ENCODE assay signal across 21 cellular contexts in the genomic region with DNA sequence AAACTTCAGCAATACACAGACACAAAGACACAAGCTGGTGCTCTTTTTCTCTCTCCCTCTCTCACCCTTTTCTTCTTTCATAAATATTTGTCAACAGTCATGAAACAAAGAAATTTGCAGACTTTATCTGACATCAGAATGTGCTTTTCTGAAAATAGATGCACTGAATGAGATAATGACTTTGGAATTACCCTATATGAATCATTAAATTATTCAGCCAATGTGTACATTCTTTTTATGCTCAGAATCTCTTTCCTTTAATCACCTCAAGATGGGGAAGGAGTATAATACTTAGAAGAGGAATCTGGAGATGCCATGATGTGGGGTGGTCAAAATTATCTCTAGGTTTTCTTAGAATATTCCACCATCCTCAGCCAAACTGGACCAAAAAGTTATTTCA.
"Had no signal": no experiment of that assay in that cellular context is flagged by ENCODE, and none has a peak within 500 bp of the region (broad histone marks: within the 10 kb centered on the region; RNA-seq: fewer than 3 reads in every experiment).

No MANE protein-coding gene starts in this region.

- H3K9me3 ChIP-seq: breast epithelium had no signal

- DNase-seq: activated B cell treated with CpG ODN at 0.5 μM for 24 hours; activated CD4-positive, alpha-beta T cell treated with anti-CD3 and anti-CD28 coated beads for 1 hour; activated CD4-positive, alpha-beta T cell treated with anti-CD3 and anti-CD28 coated beads, Interleukin-2, amount 10 ng/mL, durations not matched to agents 24 days and 14 days; activated CD4-positive, alpha-beta T cell treated with anti-CD3 and anti-CD28 coated beads, Interleukin-2, amount 50 U/mL, for 48 hours; activated CD8-positive, alpha-beta memory T cell treated with anti-CD3 and anti-CD28 coated beads for 24 hours; activated effector memory CD4-positive, alpha-beta T cell treated with anti-CD3 and anti-CD28 coated beads, Interleukin-2, amount 50 U/mL, for 16 hours; activated naive CD4-positive, alpha-beta T cell treated with Interleukin-2 at 50 U/mL for 16 hours; activated T-cell treated with anti-CD3 and anti-CD28 coated beads, Interleukin-2, amount 50 U/mL, for 4 hours; anterior cingulate cortex; central memory CD4-positive, alpha-beta T cell; Kasumi-1; KBM-7; NCI-H1105 treated with DMSO at 0.1 percent for 48 hours; NCI-H1436 treated with DMSO at 0.1 percent for 48 hours; NCI-H187; NCI-H2081; NCI-H510A treated with DMSO at 0.1 percent for 48 hours; SHP77 treated with DMSO at 0.1 percent for 48 hours had no signal

- FAIRE-seq: RCC 7860 had no signal

- H3K4me3 ChIP-seq: breast epithelium had no signal

- H3K27ac ChIP-seq: breast epithelium had no signal

- H3K4me1 ChIP-seq: breast epithelium had no signal

- ATAC-seq: activated naive CD4-positive, alpha-beta T cell treated with anti-CD3 and anti-CD28 coated beads, Interleukin-2, amount 50 U/mL, for 72 hours; activated T-cell treated with anti-CD3 and anti-CD28 coated beads, Interleukin-2, amount 50 U/mL, for 4 hours had no signal

- H3K36me3 ChIP-seq: breast epithelium had no signal
